Comparison of ENCODE assay signal across 8 cellular contexts in genomic region chr3:128784228-128784627, GRCh38. TPM values are rescaled to one million over a fixed set of nuclear protein-coding genes. Genes with fewer than 3 reads are reported as not detected.
DNase-seq lines count a peak whose midpoint lies in the region; ATAC-seq and TF ChIP-seq lines count a peak whose summit lies in the region.

No MANE protein-coding gene starts in this region.

- no peak for TF ChIP-seq POLR2A in gastrocnemius medialis (IDR thresholded peaks at IDR 0.05)

- intact Hi-C loops in gastrocnemius medialis (cut with DNase I; ENCODE audit: low total_unique reads) = loop anchor here (1.0 kb wide), 1 partner anchor 10 kb away; no protein-coding TSS in a partner anchor

- peaks cover 99% of the 10 kb centered on the region for H3K79me2 ChIP-seq in Loucy (ENCODE audit: insufficient read depth, low read length)

- no peaks in the 10 kb centered on the region for H3K9me3 Mint-ChIP-seq in activated T-cell treated with anti-CD3 and anti-CD28 coated beads, Interleukin-2, amount 50 U/mL, for 24 hours

- H3K4me1 ChIP-seq in BE2C (no peaks in the 10 kb centered on the region; the same call in 1 of the 2 replicates), Loucy (ENCODE audit: insufficient read depth, low read length, poor library complexity, severe bottlenecking) (peaks cover 31% of the 10 kb centered on the region), gastrocnemius medialis (peaks cover 94 to 96% of the 10 kb centered on the region in 2 donors)

- no peak overlapping the region for H3K4me2 ChIP-seq in Loucy (ENCODE audit: low read depth, low read length, poor library complexity, severe bottlenecking)

- H4K20me1 ChIP-seq in Loucy (ENCODE audit: insufficient read depth, low read length, poor library complexity, severe bottlenecking) = peaks cover 83% of the 10 kb centered on the region

- H3K4me3 Mint-ChIP-seq in activated T-cell treated with anti-CD3 and anti-CD28 coated beads, Interleukin-2, amount 50 U/mL, for 24 hours = no peak overlapping the region

- peaks cover 38% of the 10 kb centered on the region for H3K36me3 Mint-ChIP-seq in activated T-cell treated with anti-CD3 and anti-CD28 coated beads, Interleukin-2, amount 50 U/mL, for 24 hours (ENCODE audit: low read depth)

- H2AFZ ChIP-seq in Loucy (ENCODE audit: low read length) = no peak overlapping the region

- H3K27me3 ChIP-seq in BE2C = no peaks in the 10 kb centered on the region
- H3K27me3 ChIP-seq in Loucy (ENCODE audit: insufficient read depth, low read length, poor library complexity, severe bottlenecking) = no peaks in the 10 kb centered on the region
- H3K27me3 ChIP-seq in gastrocnemius medialis = no peaks in the 10 kb centered on the region

- peak overlapping the region; percentile 100 for H3K27ac Mint-ChIP-seq in activated T-cell treated with anti-CD3 and anti-CD28 coated beads, Interleukin-2, amount 50 U/mL, for 24 hours

- H3K9ac ChIP-seq in Loucy (ENCODE audit: low read depth, low read length, poor library complexity, severe bottlenecking) = no peak overlapping the region

- H3K27me3 Mint-ChIP-seq in activated T-cell treated with anti-CD3 and anti-CD28 coated beads, Interleukin-2, amount 50 U/mL, for 24 hours = no peaks in the 10 kb centered on the region

- H3F3A ChIP-seq in Loucy (ENCODE audit: low read depth) = no peaks in the 10 kb centered on the region

- in situ Hi-C loops in gastrocnemius medialis (cut with MboI; ENCODE audit: low sequenced_read_pairs in 4 of 4) = loop anchor here in 1 of 4 donors (25.0 kb wide), 1 partner anchor 97 kb away; no protein-coding TSS in a partner anchor

- DNase-seq in BE2C = peak; percentile 64
- DNase-seq in activated T-cell treated with anti-CD3 and anti-CD28 coated beads, Interleukin-2, amount 50 U/mL, for 24 hours = peak; percentile 69
- peak; percentile 64 for DNase-seq in globus pallidus (ENCODE audit: low spot score)
- peak; percentile 43 to 63 for DNase-seq in gastrocnemius medialis
- DNase-seq in AG20443 (ENCODE audit: low spot score) = no peak

- TF ChIP-seq CTCF in BE2C (IDR thresholded peaks at IDR 0.05; ENCODE audit: low read depth, low read length) (peak; percentile 73), Loucy (conservative IDR thresholded peaks at IDR 0.05; ENCODE audit: low read length) (peak; percentile 77), gastrocnemius medialis (IDR thresholded peaks at IDR 0.05 in 4 of 5, conservative IDR thresholded peaks at IDR 0.05 in 1 of 5) (peak in 3 of 5 experiments; percentile 47 to 58 (median 48))

- H3K4me3 ChIP-seq in BE2C (ENCODE audit: low read depth, low read length) (no peak overlapping the region), Loucy (ENCODE audit: low read length, poor library complexity, severe bottlenecking) (no peak overlapping the region), gastrocnemius medialis (no peak overlapping the region)

- H3K9me3 ChIP-seq in BE2C (no peaks in the 10 kb centered on the region), Loucy (ENCODE audit: insufficient read depth, low read depth, low read length) (no peaks in the 10 kb centered on the region), gastrocnemius medialis (no peaks in the 10 kb centered on the region)

- 0 out of 2 replicates have a peak, but pooled peaks cover 3% of the 10 kb centered on the region for H3K36me3 ChIP-seq in BE2C
- H3K36me3 ChIP-seq in Loucy (ENCODE audit: insufficient read depth, low read length) = peaks cover 2% of the 10 kb centered on the region; the same call in 1 of the 2 replicates
- no peaks in the 10 kb centered on the region for H3K36me3 ChIP-seq in gastrocnemius medialis

- H3K9me2 ChIP-seq in Loucy (replicated peaks; ENCODE audit: low read depth, low read length) = no peaks in the 10 kb centered on the region

- ATAC-seq in gastrocnemius medialis (peak; percentile 36 to 63), HG02678 (IDR thresholded peaks at IDR 0.05; ENCODE audit: unreplicated experiment) (no peak), HG03469 (IDR thresholded peaks at IDR 0.05; ENCODE audit: unreplicated experiment) (no peak)

- peaks cover 94% of the 10 kb centered on the region for H3K4me1 Mint-ChIP-seq in activated T-cell treated with anti-CD3 and anti-CD28 coated beads, Interleukin-2, amount 50 U/mL, for 24 hours (ENCODE audit: low read depth)

- H3K27ac ChIP-seq in gastrocnemius medialis = peak overlapping the region; percentile 80 to 99 (median 96)

RNA-seq across cellular contexts. Expression of gene RAB7A, which starts 58.2 kb away (rescaled TPM):
- 342 TPM for polyA plus RNA-seq in BE2C (2012; ENCODE audit: insufficient read depth, insufficient read length, low read depth)
- total RNA-seq in gastrocnemius medialis = 100 to 1,000 TPM; 102 to 190 (median 149) TPM

Comparison
In these comparisons a context has a peak if more than half of its experiments do, and no peak if none do; other contexts are left out.
1. ATAC-seq: peak in gastrocnemius medialis (2 of 2); none in HG02678 (single experiment) and HG03469 (single experiment).
2. Peak in every context shown above with its lines, with median percentiles within 50 percentile points of each other: CTCF ChIP-seq.